20 cellular contexts compared by ENCODE assay signal in the genomic region with DNA sequence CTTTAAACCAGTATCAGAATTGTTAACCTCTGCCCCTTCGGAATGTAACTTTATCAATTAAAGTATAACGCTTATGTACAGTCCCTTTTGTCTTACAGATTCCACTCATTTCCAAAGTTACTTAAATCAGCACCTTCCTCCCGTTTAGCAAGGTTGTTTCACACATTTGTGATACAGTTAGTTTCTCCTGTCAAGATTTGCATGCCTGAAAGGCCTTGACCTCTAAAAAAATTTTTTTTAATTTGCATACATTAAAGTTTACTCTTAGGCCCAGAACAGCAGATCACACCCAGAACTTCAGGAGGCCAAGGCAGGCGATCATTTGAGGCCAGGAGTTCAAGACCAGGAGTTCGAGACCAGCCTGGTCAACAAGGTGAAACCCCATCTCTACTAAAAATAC.
"Had no signal": no experiment of that assay in that cellular context is flagged by ENCODE, and none has a peak within 500 bp of the region (broad histone marks: within the 10 kb centered on the region; RNA-seq: fewer than 3 reads in every experiment).

No MANE protein-coding gene starts in this region.

- H3K9me3 Mint-ChIP-seq: natural killer cell, neural progenitor cell had no signal

- H3K36me3 Mint-ChIP-seq: natural killer cell had no signal

- H3K4me1 Mint-ChIP-seq: neural progenitor cell had no signal

- DNase-seq: effector CD4-positive, alpha-beta T cell; foreskin melanocyte; head of caudate nucleus; kidney; left cardiac atrium; left ventricle myocardium inferior; lower lobe of right lung; natural killer cell; nucleus accumbens; ovary; right cardiac atrium; small intestine; stimulated activated CD4-positive, alpha-beta T cell treated with anti-CD3 and anti-CD28 coated beads, Interleukin-12 subunit alpha, Interleukin-12 subunit beta, amount 100 ng/mL, for 4 hours; stimulated activated naive CD4-positive, alpha-beta T cell treated with Interleukin-2 at 50 U/mL for 16 hours; tibial artery; upper lobe of right lung had no signal

- H3K4me3 Mint-ChIP-seq: natural killer cell, neural progenitor cell had no signal

- H3K4me3 ChIP-seq: coronary artery, hepatocyte, left ventricle myocardium inferior, lower lobe of right lung, neural progenitor cell, ovary, tibial artery, upper lobe of right lung, vagina had no signal

- ATAC-seq: left cardiac atrium, natural killer cell, right cardiac atrium, upper lobe of right lung had no signal

- H3K27ac Mint-ChIP-seq: natural killer cell, neural progenitor cell had no signal
